In genomic region chr19:11483176-11484111, GRCh38 we compare ENCODE assay signal across 3 cellular contexts.
TF ChIP-seq lines count a peak whose summit lies in the region.

No MANE protein-coding gene starts in this region.

TF ChIP-seq in SK-N-SH, 30 proteins besides CTCF, POLR2A, EP300 and RAD21:
- TF ChIP-seq FOSL2 (IDR thresholded peaks at IDR 0.05; ENCODE audit: borderline replicate concordance, low read depth) (no peak), YY1 (IDR thresholded peaks at IDR 0.05; ENCODE audit: low read depth) (no peak), MXI1 (IDR thresholded peaks at IDR 0.05; ENCODE audit: low read depth, low read length) (no peak), POLR2AphosphoS5 (IDR thresholded peaks at IDR 0.05; ENCODE audit: low read depth, low read length) (no peak), ELF1 (IDR thresholded peaks at IDR 0.05) (no peak), SMC3 (IDR thresholded peaks at IDR 0.05; ENCODE audit: low read depth, low read length) (no peak), FOXJ3 (CRISPR knock-in tag; IDR thresholded peaks at IDR 0.05) (no peak), CHD2 (IDR thresholded peaks at IDR 0.05; ENCODE audit: low read length, partially characterized antibody) (no peak), JUND (IDR thresholded peaks at IDR 0.05) (no peak), GATA2 (CRISPR knock-in tag; IDR thresholded peaks at IDR 0.05) (no peak), USF2 (IDR thresholded peaks at IDR 0.05; ENCODE audit: borderline replicate concordance, low read depth, low read length) (no peak), TCF12 (IDR thresholded peaks at IDR 0.05) (no peak), TAF1 (IDR thresholded peaks at IDR 0.05; ENCODE audit: borderline replicate concordance, low read depth, low read length) (no peak)
- TF ChIP-seq, protein P1, sequence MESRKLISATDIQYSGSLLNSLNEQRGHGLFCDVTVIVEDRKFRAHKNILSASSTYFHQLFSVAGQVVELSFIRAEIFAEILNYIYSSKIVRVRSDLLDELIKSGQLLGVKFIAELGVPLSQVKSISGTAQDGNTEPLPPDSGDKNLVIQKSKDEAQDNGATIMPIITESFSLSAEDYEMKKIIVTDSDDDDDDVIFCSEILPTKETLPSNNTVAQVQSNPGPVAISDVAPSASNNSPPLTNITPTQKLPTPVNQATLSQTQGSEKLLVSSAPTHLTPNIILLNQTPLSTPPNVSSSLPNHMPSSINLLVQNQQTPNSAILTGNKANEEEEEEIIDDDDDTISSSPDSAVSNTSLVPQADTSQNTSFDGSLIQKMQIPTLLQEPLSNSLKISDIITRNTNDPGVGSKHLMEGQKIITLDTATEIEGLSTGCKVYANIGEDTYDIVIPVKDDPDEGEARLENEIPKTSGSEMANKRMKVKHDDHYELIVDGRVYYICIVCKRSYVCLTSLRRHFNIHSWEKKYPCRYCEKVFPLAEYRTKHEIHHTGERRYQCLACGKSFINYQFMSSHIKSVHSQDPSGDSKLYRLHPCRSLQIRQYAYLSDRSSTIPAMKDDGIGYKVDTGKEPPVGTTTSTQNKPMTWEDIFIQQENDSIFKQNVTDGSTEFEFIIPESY (IDR thresholded peaks at IDR 0.05; ENCODE audit: borderline replicate concordance, low read depth): no peak

TF ChIP-seq in SK-N-SH treated with all-trans-retinoic acid at 6 μM for 48 hours, 23 proteins besides CTCF, POLR2A, EP300 and RAD21:
- TF ChIP-seq SNAI2 (CRISPR knock-in tag; IDR thresholded peaks at IDR 0.05) (no peak), TCF4 (CRISPR knock-in tag; IDR thresholded peaks at IDR 0.05; ENCODE audit: borderline replicate concordance) (no peak)

TF ChIP-seq in IMR-90, 13 proteins besides CTCF, POLR2A, EP300 and RAD21:
- TF ChIP-seq MAFK (IDR thresholded peaks at IDR 0.05; ENCODE audit: low read depth, low read length) (no peak), NFE2L2 (IDR thresholded peaks at IDR 0.05; ENCODE audit: low read depth, low read length) (no peak), FOS (IDR thresholded peaks at IDR 0.05; ENCODE audit: low read depth, low read length) (no peak), RCOR1 (IDR thresholded peaks at IDR 0.05; ENCODE audit: insufficient replicate concordance, low read length) (no peak), MXI1 (IDR thresholded peaks at IDR 0.05; ENCODE audit: borderline replicate concordance, low read depth, low read length) (no peak), RFX5 (IDR thresholded peaks at IDR 0.05; ENCODE audit: low read depth, low read length) (no peak), MAZ (IDR thresholded peaks at IDR 0.05; ENCODE audit: borderline replicate concordance, low read depth, low read length) (no peak), CHD1 (IDR thresholded peaks at IDR 0.05; ENCODE audit: low read depth, low read length) (no peak)
